8 cellular contexts compared by ENCODE assay signal in genomic region chr10:110918269-110918632, GRCh38. TPM values are rescaled to one million over a fixed set of nuclear protein-coding genes. Genes with fewer than 3 reads are reported as not detected.
DNase-seq lines count a peak whose midpoint lies in the region; ATAC-seq and TF ChIP-seq lines count a peak whose summit lies in the region.

No MANE protein-coding gene starts in this region.

- H3K4me1 ChIP-seq in HEK293 (ENCODE audit: control insufficient read depth, insufficient read depth, low read length): peaks cover 25% of the 10 kb centered on the region
- H3K4me1 ChIP-seq in SJSA1 (replicated peaks): peaks cover 39% of the 10 kb centered on the region
- no peaks in the 10 kb centered on the region for H3K4me1 ChIP-seq in breast epithelium

- DNase-seq in AG04450 (ENCODE audit: low read depth, low spot score) (peak; percentile 90), SJSA1 (ENCODE audit: low read depth in 1 of 2, low spot score in 2 of 2) (peak in 1 of 2 experiments; percentile 98), breast epithelium (ENCODE audit: low spot score in 2 of 2) (peak in 1 of 2 donors; percentile 95), inferior parietal cortex (ENCODE audit: extremely low spot score) (peak; percentile 75), GM03348 (ENCODE audit: low spot score) (no peak)
- DNase-seq in stimulated activated CD4-positive, alpha-beta T cell treated with anti-CD3 and anti-CD28 coated beads, Interleukin-15, amount 100 ng/mL, for 48 hours (ENCODE audit: low read depth in 2 of 2): peak; percentile 76 to 85

- H3K9me3 ChIP-seq in AG04450 (ENCODE audit: control insufficient read depth, insufficient read depth, low read length) (no peaks in the 10 kb centered on the region), HEK293 (ENCODE audit: control insufficient read depth, insufficient read depth, low read depth, low read length) (no peaks in the 10 kb centered on the region), SJSA1 (replicated peaks) (no peaks in the 10 kb centered on the region), breast epithelium (no peaks in the 10 kb centered on the region)

- no peak for TF ChIP-seq POLR2A in breast epithelium (IDR thresholded peaks at IDR 0.05)

- intact Hi-C loops in breast epithelium (cut with DNase I; ENCODE audit: low total_unique reads): no loop called here

- CTCF ChIA-PET in AG04450 (lab: Charles Lee) (interaction anchor here (0.6 to 2.2 kb wide), 7 partner anchors 10 to 172 kb away, joined by 3 to 13 read pairs (median 4); no protein-coding TSS in a partner anchor), HEK293 (lab: Yijun Ruan, JAX) (interaction anchor here (0.6 to 1.6 kb wide), 3 partner anchors 10 to 115 kb away, joined by 3 to 5 read pairs (median 3); no protein-coding TSS in a partner anchor)

- H3K36me3 ChIP-seq in HEK293 (ENCODE audit: control insufficient read depth in 2 of 2, insufficient read depth in 1 of 2, low read length in 2 of 2) (no peaks in the 10 kb centered on the region), SJSA1 (peaks cover 3% of the 10 kb centered on the region; the same call in 1 of the 2 replicates), breast epithelium (no peaks in the 10 kb centered on the region)

- H3K27ac ChIP-seq in AG04450 (ENCODE audit: low read depth, low read length) (peak overlapping the region; percentile 63), HEK293 (ENCODE audit: extremely low read depth, low read depth, low read length) (peak overlapping the region; percentile 74), SJSA1 (peak overlapping the region; percentile 100), breast epithelium (peak overlapping the region; percentile 99 to 100)

- POLR2A ChIA-PET in AG04450 (lab: Yijun Ruan, JAX): interaction anchor here (0.6 to 2.0 kb wide), 8 partner anchors 8 to 1572 kb away, joined by 3 to 16 read pairs (median 4); partner anchors contain the start of gene PDCD4
- POLR2A ChIA-PET in HEK293 (lab: Yijun Ruan, JAX): interaction anchor here (0.5 to 2.9 kb wide), 9 partner anchors 13 to 535 kb away, joined by 3 to 15 read pairs (median 6); partner anchors contain the start of gene PDCD4

- no peak for ATAC-seq in GM21717 (IDR thresholded peaks at IDR 0.05; ENCODE audit: unreplicated experiment)

- H3K27me3 ChIP-seq in AG04450 (ENCODE audit: control insufficient read depth, insufficient read depth, low read length): no peaks in the 10 kb centered on the region
- H3K27me3 ChIP-seq in SJSA1 (replicated peaks): no peaks in the 10 kb centered on the region
- H3K27me3 ChIP-seq in breast epithelium: no peaks in the 10 kb centered on the region

- TF ChIP-seq CTCF in AG04450 (IDR thresholded peaks at IDR 0.05; ENCODE audit: low read depth, low read length): no peak
- no peak; the same call in 1 of the 2 replicates for TF ChIP-seq CTCF in HEK293 (tag by site-specific recombination; IDR thresholded peaks at IDR 0.05)
- TF ChIP-seq CTCF in breast epithelium (IDR thresholded peaks at IDR 0.05): peak in 1 of 3 donors; percentile 23

- H3K4me3 ChIP-seq in AG04450 (ENCODE audit: low read depth, low read length) (peak overlapping the region; percentile 81), HEK293 (ENCODE audit: low read depth, low read length) (peak overlapping the region; percentile 92), SJSA1 (peak overlapping the region; percentile 71), breast epithelium (peak overlapping the region; percentile 76 to 82 (median 80))

TF ChIP-seq in HEK293, 187 proteins besides CTCF, POLR2A, EP300 and RAD21:
- TF ChIP-seq PRDM1 (tag by site-specific recombination; IDR thresholded peaks at IDR 0.05) (peak; percentile 91), IKZF3 (tag by site-specific recombination; IDR thresholded peaks at IDR 0.05) (peak; percentile 92), ZBTB10 (tag by site-specific recombination; IDR thresholded peaks at IDR 0.05) (no peak), ZNF184 (tag by site-specific recombination; IDR thresholded peaks at IDR 0.05) (no peak), KLF9 (tag by site-specific recombination; IDR thresholded peaks at IDR 0.05; ENCODE audit: low read depth) (peak; percentile 94; the same call in 1 of the 2 replicates), PRDM6 (tag by site-specific recombination; IDR thresholded peaks at IDR 0.05) (peak; percentile 41; the same call in 1 of the 2 replicates), SP3 (tag by site-specific recombination; IDR thresholded peaks at IDR 0.05) (peak; percentile 89; the same call in 1 of the 2 replicates), ZNF366 (tag by site-specific recombination; conservative IDR thresholded peaks at IDR 0.05) (peak; percentile 56)

RNA-seq across cellular contexts. Expression of gene BBIP1, which starts 0.7 kb away (rescaled TPM):
- polyA plus RNA-seq in AG04450 (2011; rRNA removed): 29.9 and 41.5 TPM in 2 replicates
- 5.9 and 16.3 TPM in 2 replicates for polyA minus RNA-seq in AG04450 (2011; rRNA and poly(A)+ RNA removed)
- 33.6 and 44.5 TPM in 2 replicates for total RNA-seq in SJSA1 (2014; rRNA removed; shearing (Covaris generic))
- total RNA-seq in breast epithelium: 10 to 100 TPM; 20.0 to 35.0 (median 23.6) TPM

RNA-seq across cellular contexts. Expression of gene SHOC2, which starts 1.2 kb away (rescaled TPM):
- 26.9 and 33.3 TPM in 2 replicates for polyA plus RNA-seq in AG04450 (2011; rRNA removed)
- 26.6 and 45.4 TPM in 2 replicates for polyA minus RNA-seq in AG04450 (2011; rRNA and poly(A)+ RNA removed)
- 41.6 and 51.5 TPM in 2 replicates for total RNA-seq in SJSA1 (2014; rRNA removed; shearing (Covaris generic))
- 10 to 100 TPM; 60.3 to 69.7 (median 65.9) TPM for total RNA-seq in breast epithelium

RNA-seq across cellular contexts. Expression of gene PDCD4, which starts 46.5 kb away (rescaled TPM):
- polyA plus RNA-seq in AG04450 (2011; rRNA removed): 66.0 and 95.4 TPM in 2 replicates
- 29.4 and 55.6 TPM in 2 replicates for polyA minus RNA-seq in AG04450 (2011; rRNA and poly(A)+ RNA removed)
- total RNA-seq in SJSA1 (2014; rRNA removed; shearing (Covaris generic)): 16.0 and 21.0 TPM in 2 replicates
- total RNA-seq in breast epithelium: 100 to 1,000 TPM; 101 to 319 (median 161) TPM
